13 cellular contexts compared by ENCODE assay signal in genomic region chr2:226862623-226863022, GRCh38. TPM values are rescaled to one million over a fixed set of nuclear protein-coding genes. Genes with fewer than 3 reads are reported as not detected.
DNase-seq lines count a peak whose midpoint lies in the region; ATAC-seq and TF ChIP-seq lines count a peak whose summit lies in the region.
"Had no signal": no experiment of that assay in that cellular context is flagged by ENCODE, and none has a peak within 500 bp of the region (broad histone marks: within the 10 kb centered on the region; RNA-seq: fewer than 3 reads in every experiment).

No MANE protein-coding gene starts in this region.

- H3K27ac Mint-ChIP-seq in activated naive CD4-positive, alpha-beta T cell treated with anti-CD3 and anti-CD28 coated beads, Interleukin-2, amount 50 U/mL, for 72 hours, result no peak overlapping the region
- H3K27ac Mint-ChIP-seq: CD4-positive, alpha-beta T cell had no signal

- peaks cover 0 to 5% of the 10 kb centered on the region in 2 donors for H3K9me3 Mint-ChIP-seq in activated naive CD4-positive, alpha-beta T cell treated with anti-CD3 and anti-CD28 coated beads, Interleukin-2, amount 50 U/mL, for 72 hours
- H3K9me3 Mint-ChIP-seq: CD4-positive, alpha-beta T cell had no signal

- in situ Hi-C loops in GM13976 (cut with MboI; ENCODE audit: low sequenced_read_pairs, unreplicated experiment), result no loop called here

- ATAC-seq in GM18502 (IDR thresholded peaks at IDR 0.05; ENCODE audit: poor library complexity, unreplicated experiment) (peak; percentile 92), GM19463 (IDR thresholded peaks at IDR 0.05; ENCODE audit: unreplicated experiment) (peak; percentile 78), HG02884 (IDR thresholded peaks at IDR 0.05; ENCODE audit: unreplicated experiment) (peak; percentile 85), HG02981 (IDR thresholded peaks at IDR 0.05; ENCODE audit: unreplicated experiment) (no peak)
- no peak for ATAC-seq in activated naive CD4-positive, alpha-beta T cell treated with anti-CD3 and anti-CD28 coated beads, Interleukin-2, amount 50 U/mL, for 72 hours

- TF ChIP-seq CTCF in GM13976 (IDR thresholded peaks at IDR 0.05; ENCODE audit: borderline replicate concordance, control extremely low read depth, extremely low read depth, insufficient read depth, missing control alignments), result no peak

- H3K36me3 Mint-ChIP-seq in activated naive CD4-positive, alpha-beta T cell treated with anti-CD3 and anti-CD28 coated beads, Interleukin-2, amount 50 U/mL, for 72 hours, result peaks cover 11 to 19% of the 10 kb centered on the region in 2 donors

- peak; percentile 58 for DNase-seq in M059J (ENCODE audit: low read depth)
- no peak for DNase-seq in GM13976 (ENCODE audit: low spot score)
- no peak for DNase-seq in GOT3 (lab: John Stamatoyannopoulos, UW)
- no peak for DNase-seq in activated naive CD4-positive, alpha-beta T cell treated with anti-CD3 and anti-CD28 coated beads, Interleukin-2, amount 50 U/mL, for 72 hours (ENCODE audit: low spot score in 2 of 2)
- DNase-seq: activated naive CD4-positive, alpha-beta T cell treated with anti-CD3 and anti-CD28 coated beads, Interleukin-2, amount 50 U/mL, for 16 hours; CD4-positive, alpha-beta T cell; NCI-H1105 treated with DMSO at 0.1 percent for 48 hours; spleen; stimulated activated naive CD4-positive, alpha-beta T cell treated with Interleukin-2 at 50 U/mL for 16 hours had no signal

RNA-seq across cellular contexts. Expression of gene RHBDD1, which starts 26.8 kb away (rescaled TPM):
- 4.4 and 11.6 TPM in 2 replicates for total RNA-seq in M059J (2014; rRNA removed; shearing (Covaris generic))
- total RNA-seq in activated naive CD4-positive, alpha-beta T cell treated with anti-CD3 and anti-CD28 coated beads, Interleukin-2, amount 50 U/mL, for 72 hours, result 10 to 100 TPM; 35.5 to 40.4 TPM

Comparison
In these comparisons a context has a peak if more than half of its experiments do, and no peak if none do; other contexts are left out.
1. ATAC-seq: peak in GM18502 (single experiment), GM19463 (single experiment) and HG02884 (single experiment); none in HG02981 (single experiment) and activated naive CD4-positive, alpha-beta T cell treated with anti-CD3 and anti-CD28 coated beads, Interleukin-2, amount 50 U/mL, for 72 hours (0 of 2).